22 cellular contexts compared by ENCODE assay signal in the genomic region with DNA sequence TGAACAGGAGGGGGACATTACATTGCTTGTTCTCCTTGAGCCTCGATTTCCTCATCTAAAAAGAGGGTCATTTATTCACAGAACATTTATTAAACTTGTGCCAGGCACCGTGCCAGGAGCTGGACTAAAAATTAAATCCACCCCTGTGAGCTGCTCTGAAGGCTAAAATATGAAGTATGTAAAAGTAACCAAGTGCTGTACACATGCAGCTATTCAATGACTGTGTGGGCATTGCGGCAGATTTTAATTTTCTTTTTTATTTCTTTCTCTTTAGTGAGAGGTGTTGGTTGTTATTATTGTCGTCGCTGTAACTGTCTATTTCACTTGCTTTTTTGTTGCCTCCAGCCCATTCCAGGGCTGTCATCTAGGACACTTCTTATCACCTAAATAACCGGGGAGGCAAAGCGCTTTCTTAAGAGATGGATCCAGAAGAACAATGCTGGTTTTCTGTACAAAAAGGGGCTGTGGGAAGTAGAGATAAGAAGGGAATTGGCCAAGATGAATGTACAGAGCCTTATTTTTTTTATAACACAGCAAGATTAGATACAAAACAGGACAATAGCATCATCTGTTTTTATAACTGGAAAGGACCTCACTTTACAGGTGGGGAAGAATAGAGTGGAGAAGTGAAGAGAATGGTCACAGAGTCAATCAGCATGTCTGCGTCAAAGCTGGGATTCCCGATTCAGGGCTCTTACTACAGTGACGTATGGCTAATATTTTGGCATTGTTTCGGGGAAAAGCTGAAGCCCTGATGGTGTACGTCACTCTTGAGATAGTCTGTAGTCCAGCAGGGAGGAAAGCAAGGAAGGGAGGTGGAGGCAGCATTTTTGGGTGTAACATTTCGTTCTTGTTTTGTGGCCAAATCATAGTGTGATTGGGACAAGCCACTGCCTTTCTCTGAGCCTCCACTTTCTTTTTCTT. TPM values are rescaled to one million over a fixed set of nuclear protein-coding genes. Genes with fewer than 3 reads are reported as not detected.
DNase-seq lines count a peak whose midpoint lies in the region; ATAC-seq, FAIRE-seq and TF ChIP-seq lines count a peak whose summit lies in the region.
"Had no signal": no experiment of that assay in that cellular context is flagged by ENCODE, and none has a peak within 500 bp of the region (broad histone marks: within the 10 kb centered on the region; RNA-seq: fewer than 3 reads in every experiment).

No MANE protein-coding gene starts in this region.

- H3K4me1 ChIP-seq in RWPE2 (ENCODE audit: insufficient read depth, poor library complexity, severe bottlenecking) (peaks cover 39% of the 10 kb centered on the region), endothelial cell of umbilical vein (ENCODE audit: control insufficient read depth, extremely low read depth, insufficient read depth, low read length) (peaks cover 30% of the 10 kb centered on the region), trophoblast cell (ENCODE audit: control insufficient read depth in 1 of 2, insufficient read depth in 2 of 2, low read length in 2 of 2) (peaks cover 2 to 13% of the 10 kb centered on the region in 2 experiments), sigmoid colon (peaks cover 0 to 10% (median 8%) of the 10 kb centered on the region in 4 donors)

- H3K4me3 ChIP-seq in RWPE2 (ENCODE audit: severe bottlenecking) (no peak overlapping the region), endothelial cell of umbilical vein (replicated peaks in 1 of 3; ENCODE audit: insufficient read depth in 1 of 3, low read depth in 1 of 3, low read length in 3 of 3) (no peak overlapping the region), trophoblast cell (ENCODE audit: low read depth, low read length) (no peak overlapping the region), sigmoid colon (no peak overlapping the region)
- H3K4me3 ChIP-seq: cardiac muscle cell, dorsolateral prefrontal cortex, heart left ventricle had no signal

- H3K27ac ChIP-seq in RWPE2 (ENCODE audit: poor library complexity, severe bottlenecking): peak overlapping the region; percentile 96
- peak overlapping the region; percentile 97 for H3K27ac ChIP-seq in endothelial cell of umbilical vein (ENCODE audit: insufficient read depth, low read depth, low read length)
- no peak overlapping the region for H3K27ac ChIP-seq in trophoblast cell (ENCODE audit: low read depth, low read length)
- no peak overlapping the region for H3K27ac ChIP-seq in sigmoid colon
- H3K27ac ChIP-seq: cardiac muscle cell had no signal

- H2AK5ac ChIP-seq in trophoblast cell (ENCODE audit: low read length): no peak overlapping the region

- no peak overlapping the region for H3K4me3 Mint-ChIP-seq in activated naive CD8-positive, alpha-beta T cell treated with anti-CD3 and anti-CD28 coated beads, Interleukin-2, amount 50 U/mL, for 24 hours
- H3K4me3 Mint-ChIP-seq in activated naive CD8-positive, alpha-beta T cell treated with anti-CD3 and anti-CD28 coated beads for 36 hours: no peak overlapping the region
- H3K4me3 Mint-ChIP-seq: activated CD4-positive, alpha-beta T cell treated with anti-CD3 and anti-CD28 coated beads, Interleukin-2, amount 10 ng/mL, durations not matched to agents 7 days and 5 days; CD8-positive, alpha-beta memory T cell; stimulated activated naive B cell treated with anti-CD40 and anti-IgM and Interleukin-4, amounts not matched to agents 10 μg/mL and 1 μg/mL and 100 μg/mL, for 72 hours had no signal

- H4K12ac ChIP-seq in trophoblast cell (ENCODE audit: low read depth, low read length): no peak overlapping the region

- H3K9ac ChIP-seq in endothelial cell of umbilical vein (replicated peaks; ENCODE audit: extremely low read depth, insufficient read depth, low read length) (peak overlapping the region; percentile 66), trophoblast cell (ENCODE audit: low read length) (no peak overlapping the region)

- H3K4ac ChIP-seq in trophoblast cell (ENCODE audit: low read depth, low read length): no peak overlapping the region

- H3K4me1 Mint-ChIP-seq in activated naive CD8-positive, alpha-beta T cell treated with anti-CD3 and anti-CD28 coated beads, Interleukin-2, amount 50 U/mL, for 24 hours: peaks cover 27% of the 10 kb centered on the region
- H3K4me1 Mint-ChIP-seq in activated naive CD8-positive, alpha-beta T cell treated with anti-CD3 and anti-CD28 coated beads for 36 hours: peaks cover 17% of the 10 kb centered on the region

- no peak for ATAC-seq in activated naive CD8-positive, alpha-beta T cell treated with anti-CD3 and anti-CD28 coated beads, Interleukin-2, amount 50 U/mL, for 24 hours
- ATAC-seq in RWPE2 (ENCODE audit: low read depth): no peak

- TF ChIP-seq CTCF in RWPE2 (IDR thresholded peaks at IDR 0.05; ENCODE audit: poor library complexity, severe bottlenecking): no peak
- TF ChIP-seq CTCF in endothelial cell of umbilical vein (IDR thresholded peaks at IDR 0.05; ENCODE audit: extremely low read depth in 1 of 2, insufficient read depth in 1 of 2, low read depth in 1 of 2, low read length in 2 of 2): no peak
- TF ChIP-seq CTCF in sigmoid colon (IDR thresholded peaks at IDR 0.05): no peak

- peak overlapping the region; percentile 4 for H4K91ac ChIP-seq in trophoblast cell (ENCODE audit: low read depth, low read length)

- no peaks in the 10 kb centered on the region for H3K27me3 ChIP-seq in RWPE2 (ENCODE audit: insufficient read depth, poor library complexity, severe bottlenecking)
- H3K27me3 ChIP-seq in endothelial cell of umbilical vein (ENCODE audit: control insufficient read depth in 2 of 2, insufficient read depth in 2 of 2, low read length in 2 of 2): no peaks in the 10 kb centered on the region
- H3K27me3 ChIP-seq in trophoblast cell (ENCODE audit: insufficient read depth, low read length): no peaks in the 10 kb centered on the region
- no peaks in the 10 kb centered on the region for H3K27me3 ChIP-seq in sigmoid colon
- H3K27me3 ChIP-seq: cardiac muscle cell, dorsolateral prefrontal cortex, heart left ventricle had no signal

- H3K4me2 ChIP-seq in endothelial cell of umbilical vein (ENCODE audit: insufficient read depth, low read length) (peak overlapping the region; percentile 57), trophoblast cell (ENCODE audit: low read length) (no peak overlapping the region)

- TF ChIP-seq POLR2A in endothelial cell of umbilical vein (IDR thresholded peaks at IDR 0.05; ENCODE audit: low read depth, low read length) (no peak), sigmoid colon (IDR thresholded peaks at IDR 0.05) (no peak)

- H3K36me3 Mint-ChIP-seq in activated naive CD8-positive, alpha-beta T cell treated with anti-CD3 and anti-CD28 coated beads, Interleukin-2, amount 50 U/mL, for 24 hours (ENCODE audit: low read depth): no peaks in the 10 kb centered on the region
- no peaks in the 10 kb centered on the region for H3K36me3 Mint-ChIP-seq in activated naive CD8-positive, alpha-beta T cell treated with anti-CD3 and anti-CD28 coated beads for 36 hours

- peak overlapping the region; percentile 29 for H3K27ac Mint-ChIP-seq in activated naive CD8-positive, alpha-beta T cell treated with anti-CD3 and anti-CD28 coated beads, Interleukin-2, amount 50 U/mL, for 24 hours
- H3K27ac Mint-ChIP-seq in activated naive CD8-positive, alpha-beta T cell treated with anti-CD3 and anti-CD28 coated beads for 36 hours: no peak overlapping the region
- H3K27ac Mint-ChIP-seq: activated CD4-positive, alpha-beta T cell treated with anti-CD3 and anti-CD28 coated beads, Interleukin-2, amount 10 ng/mL, durations not matched to agents 7 days and 5 days had no signal

- no peak for FAIRE-seq in endothelial cell of umbilical vein (lab: Jason Lieb, UNC)

- no peak overlapping the region for H2BK5ac ChIP-seq in trophoblast cell (ENCODE audit: low read depth, low read length, poor library complexity)

- POLR2A ChIA-PET in endothelial cell of umbilical vein (lab: Charles Lee): no interaction called here

- H2BK120ac ChIP-seq in trophoblast cell (ENCODE audit: insufficient read depth, low read length, poor library complexity): no peak overlapping the region

- H3K14ac ChIP-seq in trophoblast cell (ENCODE audit: low read length): no peak overlapping the region

- peak overlapping the region; percentile 84 for H2BK12ac ChIP-seq in trophoblast cell (ENCODE audit: low read length)

- H3K9me1 ChIP-seq in endothelial cell of umbilical vein (replicated peaks; ENCODE audit: control insufficient read depth, extremely low read depth, insufficient read depth, low read length): no peaks in the 10 kb centered on the region

- no peaks in the 10 kb centered on the region for H3K9me3 ChIP-seq in RWPE2 (ENCODE audit: severe bottlenecking)
- no peaks in the 10 kb centered on the region for H3K9me3 ChIP-seq in endothelial cell of umbilical vein (replicated peaks; ENCODE audit: control insufficient read depth, insufficient read depth, low read length)
- H3K9me3 ChIP-seq in trophoblast cell (ENCODE audit: insufficient read depth, low read depth, low read length): no peaks in the 10 kb centered on the region
- H3K9me3 ChIP-seq in sigmoid colon: no peaks in the 10 kb centered on the region
- H3K9me3 ChIP-seq: heart left ventricle had no signal

- no peaks in the 10 kb centered on the region for H3K27me3 Mint-ChIP-seq in activated naive CD8-positive, alpha-beta T cell treated with anti-CD3 and anti-CD28 coated beads, Interleukin-2, amount 50 U/mL, for 24 hours
- peaks cover 3% of the 10 kb centered on the region for H3K27me3 Mint-ChIP-seq in activated naive CD8-positive, alpha-beta T cell treated with anti-CD3 and anti-CD28 coated beads for 36 hours
- H3K27me3 Mint-ChIP-seq: activated CD4-positive, alpha-beta T cell treated with anti-CD3 and anti-CD28 coated beads, Interleukin-2, amount 10 ng/mL, durations not matched to agents 7 days and 5 days; CD8-positive, alpha-beta memory T cell; stimulated activated naive B cell treated with anti-CD40 and anti-IgM and Interleukin-4, amounts not matched to agents 10 μg/mL and 1 μg/mL and 100 μg/mL, for 72 hours had no signal

- CTCF ChIA-PET in endothelial cell of umbilical vein (lab: Charles Lee): interaction anchor here (1.1 to 3.2 kb wide), 9 partner anchors 16 to 149 kb away, joined by 3 to 25 read pairs (median 3); no protein-coding TSS in a partner anchor

- intact Hi-C loops in endothelial cell of umbilical vein (cut with micrococcal nuclease): loop anchor here (5.0 kb wide), 2 partner anchors 121 to 129 kb away; no protein-coding TSS in a partner anchor
- intact Hi-C loops in sigmoid colon (cut with DNase I): no loop called here

- H3K36me3 ChIP-seq in RWPE2 (ENCODE audit: low read depth) (no peaks in the 10 kb centered on the region), endothelial cell of umbilical vein (ENCODE audit: control insufficient read depth in 2 of 2, extremely low read depth in 1 of 2, insufficient read depth in 2 of 2, low read length in 2 of 2) (no peaks in the 10 kb centered on the region), trophoblast cell (ENCODE audit: control insufficient read depth in 1 of 2, insufficient read depth in 2 of 2, low read length in 2 of 2) (no peaks in the 10 kb centered on the region), sigmoid colon (no peaks in the 10 kb centered on the region)
- H3K36me3 ChIP-seq: cardiac muscle cell, heart left ventricle had no signal

- no peaks in the 10 kb centered on the region for H4K20me1 ChIP-seq in endothelial cell of umbilical vein (replicated peaks; ENCODE audit: control insufficient read depth, extremely low read depth, insufficient read depth, low read length)

- no peak for TF ChIP-seq EP300 in sigmoid colon (IDR thresholded peaks at IDR 0.05)

- H3K79me2 ChIP-seq in endothelial cell of umbilical vein (ENCODE audit: control insufficient read depth, insufficient read depth, low read length) (no peaks in the 10 kb centered on the region), trophoblast cell (ENCODE audit: control insufficient read depth, insufficient read depth, low read length, poor library complexity) (no peaks in the 10 kb centered on the region)

- no peak overlapping the region for H3K18ac ChIP-seq in trophoblast cell (ENCODE audit: low read length)

- no peak for DNase-seq in activated naive CD8-positive, alpha-beta T cell treated with anti-CD3 and anti-CD28 coated beads, Interleukin-2, amount 50 U/mL, for 24 hours
- DNase-seq in activated naive CD8-positive, alpha-beta T cell treated with anti-CD3 and anti-CD28 coated beads for 36 hours: no peak
- no peak for DNase-seq in RWPE2 (ENCODE audit: low spot score)
- DNase-seq in endothelial cell of umbilical vein (ENCODE audit: low read depth, low spot score): no peak
- DNase-seq in trophoblast cell: peak in 1 of 2 donors; percentile 60
- DNase-seq in sigmoid colon: no peak
- no peak for DNase-seq in hippocampal formation (lab: John Stamatoyannopoulos, UW)
- no peak for DNase-seq in nucleus accumbens (lab: John Stamatoyannopoulos, UW)
- DNase-seq: activated CD4-positive, alpha-beta T cell treated with anti-CD3 and anti-CD28 coated beads, Interleukin-2, amount 10 ng/mL, durations not matched to agents 7 days and 5 days; CD8-positive, alpha-beta memory T cell; DMS79 treated with DMSO at 0.1 percent for 48 hours; dorsolateral prefrontal cortex; GOT3; heart left ventricle; NCI-H1694 treated with DMSO at 0.1 percent for 48 hours; NCI-H345; RPMI8226; stimulated activated naive B cell treated with anti-CD40 and anti-IgM and Interleukin-4, amounts not matched to agents 10 μg/mL and 1 μg/mL and 100 μg/mL, for 72 hours had no signal

- H2AFZ ChIP-seq in endothelial cell of umbilical vein (ENCODE audit: low read depth, low read length) (no peak overlapping the region), trophoblast cell (ENCODE audit: insufficient read depth, low read length, poor library complexity) (no peak overlapping the region)

- no peak overlapping the region for H3K23ac ChIP-seq in trophoblast cell (ENCODE audit: low read length)

- peaks cover 4% of the 10 kb centered on the region for H3K9me3 Mint-ChIP-seq in activated naive CD8-positive, alpha-beta T cell treated with anti-CD3 and anti-CD28 coated beads, Interleukin-2, amount 50 U/mL, for 24 hours
- peaks cover 6% of the 10 kb centered on the region for H3K9me3 Mint-ChIP-seq in activated naive CD8-positive, alpha-beta T cell treated with anti-CD3 and anti-CD28 coated beads for 36 hours

- no TSS peak for BruUV-seq in endothelial cell of umbilical vein (replicated peaks; lab: Mats Ljungman, UMichigan)

- no peak overlapping the region for H4K8ac ChIP-seq in trophoblast cell (ENCODE audit: low read depth, low read length)

- WGBS in trophoblast cell (ENCODE audit: extremely low coverage, insufficient coverage, insufficient read length): no CpG with 5 or more reads among the region's 13 CpGs
- 90 to 93% methylated on average over 13 of the region's 13 CpGs for WGBS in sigmoid colon, 2 donors

- dilution Hi-C loops in endothelial cell of umbilical vein (cut with MboI; ENCODE audit: extremely low pct_ligation_motif_present, low sequenced_read_pairs): no loop called here

- H3K79me1 ChIP-seq in trophoblast cell (ENCODE audit: low read length): peaks cover 4% of the 10 kb centered on the region

RNA-seq across cellular contexts. Expression of a gene that starts 23.3 kb away (rescaled TPM):
- not detected for total RNA-seq in activated naive CD8-positive, alpha-beta T cell treated with anti-CD3 and anti-CD28 coated beads for 36 hours
- not detected in 2 replicates for total RNA-seq in endothelial cell of umbilical vein
- 0.25 TPM in 1 of 2 replicates, not detected in the other for polyA plus RNA-seq in endothelial cell of umbilical vein
- polyA plus RNA-seq in endothelial cell of umbilical vein (2011; cell fraction: cytosol; rRNA removed): 0.10 and 0.27 TPM in 2 replicates
- polyA plus RNA-seq in endothelial cell of umbilical vein (2011; cell fraction: nucleus; rRNA removed): 0.32 and 0.43 TPM in 2 replicates
- 0.48 and 0.70 TPM in 2 replicates for polyA plus RNA-seq in endothelial cell of umbilical vein (2012)
- 0.53 TPM in 1 of 2 replicates, not detected in the other for polyA minus RNA-seq in endothelial cell of umbilical vein
- polyA minus RNA-seq in endothelial cell of umbilical vein (2011; cell fraction: cytosol; rRNA and poly(A)+ RNA removed): 1.3 TPM
- 0.53 and 0.96 TPM in 2 replicates for polyA minus RNA-seq in endothelial cell of umbilical vein (2011; cell fraction: nucleus; rRNA and poly(A)+ RNA removed)
- not detected in 2 replicates for polyA plus RNA-seq in trophoblast cell (2013)
- 1 to 10 TPM in 1 of 4 donors, under 1 TPM in 2, not detected in 1; 0.55 to 3.8 (median 0.66) TPM for total RNA-seq in sigmoid colon
- 10 to 100 TPM in 1 of 3 donors, 1 to 10 TPM in 2; 6.0 to 32.4 (median 8.5) TPM for polyA plus RNA-seq in sigmoid colon
- total RNA-seq: activated CD4-positive, alpha-beta T cell treated with anti-CD3 and anti-CD28 coated beads, Interleukin-2, amount 10 ng/mL, durations not matched to agents 7 days and 5 days; cardiac muscle cell; CD8-positive, alpha-beta memory T cell; pulmonary artery endothelial cell had no signal
- polyA plus RNA-seq: cardiac muscle cell; CD8-positive, alpha-beta memory T cell; neural cell had no signal

RNA-seq across cellular contexts. Expression of a gene that starts 29.0 kb away (rescaled TPM):
- under 1 TPM; 0.16 to 0.20 TPM for total RNA-seq in activated naive CD8-positive, alpha-beta T cell treated with anti-CD3 and anti-CD28 coated beads for 36 hours
- total RNA-seq in endothelial cell of umbilical vein (0.99 and 1.4 TPM in 2 replicates), sigmoid colon (not detected)
- polyA plus RNA-seq in endothelial cell of umbilical vein (0.25 and 0.29 TPM in 2 replicates), sigmoid colon (under 1 TPM in 2 of 3 donors, not detected in 1; 0.46 to 0.73 TPM)
- polyA plus RNA-seq in endothelial cell of umbilical vein (2011; cell fraction: cytosol; rRNA removed): 0.27 and 0.44 TPM in 2 replicates
- 0.90 and 1.1 TPM in 2 replicates for polyA plus RNA-seq in endothelial cell of umbilical vein (2011; cell fraction: nucleus; rRNA removed)
- 3.5 and 4.3 TPM in 2 replicates for polyA plus RNA-seq in endothelial cell of umbilical vein (2012)
- polyA minus RNA-seq in endothelial cell of umbilical vein: 0.21 and 0.44 TPM in 2 replicates
- 0.72 TPM for polyA minus RNA-seq in endothelial cell of umbilical vein (2011; cell fraction: cytosol; rRNA and poly(A)+ RNA removed)
- 0.19 and 0.34 TPM in 2 replicates for polyA minus RNA-seq in endothelial cell of umbilical vein (2011; cell fraction: nucleus; rRNA and poly(A)+ RNA removed)
- 0.05 and 0.07 TPM in 2 replicates for polyA plus RNA-seq in trophoblast cell (2013)
- total RNA-seq: cardiac muscle cell, mesenteric fat pad had no signal
- polyA plus RNA-seq: cardiac muscle cell; CD8-positive, alpha-beta memory T cell; heart left ventricle had no signal

RNA-seq across cellular contexts. Expression of a gene that starts 48.9 kb away (rescaled TPM):
- 10 to 100 TPM; 24.3 to 25.8 TPM for total RNA-seq in activated naive CD8-positive, alpha-beta T cell treated with anti-CD3 and anti-CD28 coated beads for 36 hours
- total RNA-seq in endothelial cell of umbilical vein: 25.2 and 30.7 TPM in 2 replicates
- polyA plus RNA-seq in endothelial cell of umbilical vein: 2.3 and 3.4 TPM in 2 replicates
- 5.4 and 5.8 TPM in 2 replicates for polyA plus RNA-seq in endothelial cell of umbilical vein (2011; cell fraction: cytosol; rRNA removed)
- 3.4 and 6.6 TPM in 2 replicates for polyA plus RNA-seq in endothelial cell of umbilical vein (2011; cell fraction: nucleus; rRNA removed)
- polyA plus RNA-seq in endothelial cell of umbilical vein (2012): 7.1 and 16.4 TPM in 2 replicates
- 4.6 and 5.2 TPM in 2 replicates for polyA minus RNA-seq in endothelial cell of umbilical vein
- polyA minus RNA-seq in endothelial cell of umbilical vein (2011; cell fraction: cytosol; rRNA and poly(A)+ RNA removed): 6.3 TPM
- polyA minus RNA-seq in endothelial cell of umbilical vein (2011; cell fraction: nucleus; rRNA and poly(A)+ RNA removed): 6.7 and 11.9 TPM in 2 replicates
- polyA plus RNA-seq in trophoblast cell (2013): 8.8 and 9.8 TPM in 2 replicates
- under 1 TPM in 2 of 4 donors, not detected in 2; 0.28 to 0.54 TPM for total RNA-seq in sigmoid colon
- polyA plus RNA-seq in sigmoid colon: 1 to 10 TPM in 2 of 3 donors, under 1 TPM in 1; under 0.01 to 3.0 (median 2.3) TPM
- total RNA-seq: mesenteric fat pad had no signal
- polyA plus RNA-seq: CD8-positive, alpha-beta memory T cell had no signal

Comparison
In these comparisons a context has a peak if more than half of its experiments do, and no peak if none do; other contexts are left out.
1. H3K27ac ChIP-seq: peak in RWPE2 (single experiment) and endothelial cell of umbilical vein (single experiment); none in trophoblast cell (single experiment) and sigmoid colon (0 of 4).
2. RNA of a gene that starts 48.9 kb away (total RNA-seq): 25.2 to 30.7 TPM in endothelial cell of umbilical vein and 24.3 to 25.8 TPM in activated naive CD8-positive, alpha-beta T cell treated with anti-CD3 and anti-CD28 coated beads for 36 hours; 0.28 to 0.54 TPM in sigmoid colon; every median in the first group is over 10 times any median in the second.